Comparison of ENCODE assay signal across 8 cellular contexts in the genomic region with DNA sequence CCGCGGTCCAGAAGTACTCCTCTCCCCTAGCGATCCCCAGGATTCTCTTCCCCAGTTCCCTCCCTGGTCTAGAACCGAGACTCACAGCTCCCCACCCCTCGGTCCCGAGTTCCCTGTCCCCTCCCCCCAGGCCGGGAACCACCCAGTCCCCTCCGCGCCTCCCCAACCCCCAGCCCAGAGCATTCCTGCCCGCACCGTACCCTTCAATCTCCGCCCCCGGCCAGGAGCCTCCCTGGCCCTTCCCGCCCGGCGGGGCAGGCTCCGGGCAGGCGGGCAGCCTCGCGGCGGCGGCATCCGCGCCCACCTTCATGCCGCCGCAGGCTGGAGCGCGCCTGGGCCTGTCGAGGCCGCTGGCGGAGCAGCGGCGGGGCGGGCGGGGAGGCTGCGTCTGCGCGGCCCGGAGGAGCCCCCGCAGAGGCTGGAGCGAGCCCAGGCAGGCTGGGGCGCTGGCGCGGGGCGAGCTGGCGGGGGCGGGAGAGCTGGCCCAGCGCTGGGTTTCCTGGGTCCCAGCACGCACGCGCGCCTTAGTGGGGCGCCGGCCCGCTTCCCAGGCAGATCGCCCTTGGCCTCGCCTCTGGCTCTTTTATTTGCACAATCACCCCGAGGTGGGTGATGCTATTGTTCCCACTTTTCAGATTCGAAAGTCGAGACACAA. TPM values are rescaled to one million over a fixed set of nuclear protein-coding genes. Genes with fewer than 3 reads are reported as not detected.
A peak's percentile ranks its signal among the peaks of the same experiment; 100 is the strongest.
DNase-seq lines count a peak whose midpoint lies in the region; ATAC-seq and TF ChIP-seq lines count a peak whose summit lies in the region.

No MANE protein-coding gene starts in this region.

- ATAC-seq in stimulated activated naive CD8-positive, alpha-beta T cell treated with anti-CD3 and anti-CD28 coated beads, Interleukin-15, Interleukin-2, amounts not matched to agents 100 U/mL and 50 U/mL, for 24 hours: peak; percentile 2
- ATAC-seq in HG02870 (IDR thresholded peaks at IDR 0.05; ENCODE audit: unreplicated experiment) (no peak), GM18873 (IDR thresholded peaks at IDR 0.05; ENCODE audit: low FRiP score, unreplicated experiment) (no peak)

- no peaks in the 10 kb centered on the region for H3K9me3 ChIP-seq in MG63
- no peaks in the 10 kb centered on the region for H3K9me3 ChIP-seq in breast epithelium

- no peak for TF ChIP-seq POLR2A in breast epithelium (IDR thresholded peaks at IDR 0.05)

- H3K27ac ChIP-seq in breast epithelium: peak overlapping the region; percentile 71 to 97

- H3K4me3 ChIP-seq in MG63 (peak overlapping the region; percentile 75), breast epithelium (peak overlapping the region; percentile 57 to 69 (median 58)), kidney epithelial cell (ENCODE audit: low read depth, low read length) (peak overlapping the region; percentile 53)

- intact Hi-C loops in breast epithelium (cut with DNase I; ENCODE audit: low total_unique reads): no loop called here

- H3K4me1 ChIP-seq in breast epithelium: peaks cover 28 to 31% of the 10 kb centered on the region in 2 donors

- DNase-seq in activated CD8-positive, alpha-beta memory T cell treated with anti-CD3 and anti-CD28 coated beads for 24 hours: peak; percentile 76
- DNase-seq in activated CD8-positive, alpha-beta memory T cell treated with anti-CD3 and anti-CD28 coated beads, Interleukin-2, amount 50 U/mL, for 4 hours: no peak
- peak; percentile 84 for DNase-seq in MG63
- DNase-seq in breast epithelium (ENCODE audit: low spot score in 2 of 2): peak; percentile 52 to 53
- DNase-seq in kidney epithelial cell (ENCODE audit: low read depth): no peak
- DNase-seq in stimulated activated naive CD8-positive, alpha-beta T cell treated with anti-CD3 and anti-CD28 coated beads, Interleukin-15, Interleukin-2, amounts not matched to agents 100 U/mL and 50 U/mL, for 24 hours: peak; percentile 48

- no peaks in the 10 kb centered on the region for H3K27me3 ChIP-seq in MG63
- H3K27me3 ChIP-seq in breast epithelium: no peaks in the 10 kb centered on the region
- H3K27me3 ChIP-seq in kidney epithelial cell (ENCODE audit: control insufficient read depth, insufficient read depth, low read length): no peaks in the 10 kb centered on the region

- TF ChIP-seq CTCF in breast epithelium (IDR thresholded peaks at IDR 0.05) (no peak), kidney epithelial cell (IDR thresholded peaks at IDR 0.05; ENCODE audit: insufficient read depth, low read length, poor library complexity, severe bottlenecking) (no peak)

- H3K36me3 ChIP-seq in MG63: no peaks in the 10 kb centered on the region
- no peaks in the 10 kb centered on the region for H3K36me3 ChIP-seq in breast epithelium
- no peaks in the 10 kb centered on the region for H3K36me3 ChIP-seq in kidney epithelial cell (ENCODE audit: control insufficient read depth, insufficient read depth, low read length)

RNA-seq across cellular contexts. Expression of a gene that starts 22.2 kb away (rescaled TPM):
- total RNA-seq in MG63 (2014; rRNA removed; shearing (Covaris generic); ENCODE audit: low replicate concordance): not detected in 2 replicates
- 1 to 10 TPM; 1.3 to 2.9 (median 1.8) TPM for total RNA-seq in breast epithelium
- 1.7 and 1.9 TPM in 2 replicates for total RNA-seq in kidney epithelial cell

Comparison
In these comparisons a context has a peak if more than half of its experiments do, and no peak if none do; other contexts are left out.
1. DNase-seq: peak in activated CD8-positive, alpha-beta memory T cell treated with anti-CD3 and anti-CD28 coated beads for 24 hours (single experiment), MG63 (single experiment), breast epithelium (2 of 2) and stimulated activated naive CD8-positive, alpha-beta T cell treated with anti-CD3 and anti-CD28 coated beads, Interleukin-15, Interleukin-2, amounts not matched to agents 100 U/mL and 50 U/mL, for 24 hours (single experiment); none in activated CD8-positive, alpha-beta memory T cell treated with anti-CD3 and anti-CD28 coated beads, Interleukin-2, amount 50 U/mL, for 4 hours (single experiment) and kidney epithelial cell (single experiment).
2. Peak in every context shown above with its lines, with median percentiles within 50 percentile points of each other: H3K4me3 ChIP-seq.